ENCODE assay signal across 1 cellular context in the genomic region with DNA sequence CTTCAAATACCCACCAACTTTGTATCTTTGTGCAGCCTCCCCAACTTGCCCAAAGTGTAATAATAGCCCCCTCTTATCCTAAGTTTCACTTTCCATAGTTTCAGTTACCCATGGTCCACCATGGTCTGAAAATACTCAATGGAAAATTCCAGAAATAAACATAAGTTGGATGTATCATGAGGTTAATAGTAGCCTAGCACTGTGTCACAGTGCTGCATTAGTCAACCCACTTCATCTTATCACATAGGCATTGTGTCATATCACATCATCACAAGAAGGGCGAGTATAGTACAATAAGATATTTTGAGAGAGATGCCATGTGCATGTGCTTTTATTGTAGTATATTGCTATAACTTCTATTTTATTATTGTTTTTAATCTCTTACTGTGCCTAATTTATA.
TF ChIP-seq lines count a peak whose summit lies in the region.

No MANE protein-coding gene starts in this region.

TF ChIP-seq in A549, 52 proteins besides CTCF, POLR2A, EP300 and RAD21 (continued from another document):
- TF ChIP-seq FOSL2 (IDR thresholded peaks at IDR 0.05) (no peak), FOSL2 (CRISPR knock-in tag; IDR thresholded peaks at IDR 0.05) (no peak)
- TF ChIP-seq, protein P1, sequence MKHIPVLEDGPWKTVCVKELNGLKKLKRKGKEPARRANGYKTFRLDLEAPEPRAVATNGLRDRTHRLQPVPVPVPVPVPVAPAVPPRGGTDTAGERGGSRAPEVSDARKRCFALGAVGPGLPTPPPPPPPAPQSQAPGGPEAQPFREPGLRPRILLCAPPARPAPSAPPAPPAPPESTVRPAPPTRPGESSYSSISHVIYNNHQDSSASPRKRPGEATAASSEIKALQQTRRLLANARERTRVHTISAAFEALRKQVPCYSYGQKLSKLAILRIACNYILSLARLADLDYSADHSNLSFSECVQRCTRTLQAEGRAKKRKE (CRISPR knock-in tag; IDR thresholded peaks at IDR 0.05; ENCODE audit: low read depth) = no peak
